In the genomic region with DNA sequence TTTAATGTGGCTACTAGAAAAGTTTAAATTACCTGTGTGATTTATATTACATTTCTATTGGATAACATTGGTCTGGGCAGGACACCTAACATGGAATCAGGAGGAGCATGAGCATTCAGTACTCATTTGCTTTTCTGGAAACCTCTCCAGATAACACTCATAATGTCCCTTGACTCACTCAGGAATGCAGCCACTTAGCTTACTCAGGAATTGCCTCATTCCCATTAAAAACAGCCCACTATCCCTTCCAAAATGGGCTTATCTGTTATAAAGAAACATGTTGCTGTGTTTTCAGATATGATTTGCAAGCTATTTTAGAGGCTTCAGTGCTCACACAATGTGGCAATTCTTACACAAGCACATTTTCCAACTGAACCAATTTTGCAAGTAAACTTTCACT, we compare ENCODE assay signal across 8 cellular contexts. TPM values are rescaled to one million over a fixed set of nuclear protein-coding genes. Genes with fewer than 3 reads are reported as not detected.
A peak's percentile ranks its signal among the peaks of the same experiment; 100 is the strongest.
DNase-seq lines count a peak whose midpoint lies in the region; ATAC-seq and TF ChIP-seq lines count a peak whose summit lies in the region.

No MANE protein-coding gene starts in this region.

- H3K36me3 Mint-ChIP-seq in activated CD8-positive, alpha-beta T cell treated with anti-CD3 and anti-CD28 coated beads for 36 hours (ENCODE audit: low read depth) = peaks cover 42% of the 10 kb centered on the region
- H3K36me3 Mint-ChIP-seq in endothelial cell (ENCODE audit: low read depth, unreplicated experiment) (no peaks in the 10 kb centered on the region), neural progenitor cell (no peaks in the 10 kb centered on the region)

- no peaks in the 10 kb centered on the region for H3K79me2 ChIP-seq in neural progenitor cell (ENCODE audit: low read depth)

- H3K4me1 Mint-ChIP-seq in activated CD8-positive, alpha-beta T cell treated with anti-CD3 and anti-CD28 coated beads for 36 hours (ENCODE audit: low read depth) = peaks cover 12% of the 10 kb centered on the region
- H3K4me1 Mint-ChIP-seq in endothelial cell (ENCODE audit: unreplicated experiment) (no peaks in the 10 kb centered on the region), neural progenitor cell (peaks cover 5% of the 10 kb centered on the region)

- H3K27ac Mint-ChIP-seq in activated CD8-positive, alpha-beta T cell treated with anti-CD3 and anti-CD28 coated beads for 36 hours = no peak overlapping the region
- no peak overlapping the region for H3K27ac Mint-ChIP-seq in endothelial cell (ENCODE audit: unreplicated experiment)
- H3K27ac Mint-ChIP-seq in neural progenitor cell = no peak overlapping the region

- TF ChIP-seq EP300 in suprapubic skin (IDR thresholded peaks at IDR 0.05) = no peak

- H3F3A ChIP-seq in neural progenitor cell (ENCODE audit: low read depth) = no peaks in the 10 kb centered on the region

- H3K4me2 ChIP-seq in neural progenitor cell = no peak overlapping the region

- TF ChIP-seq POLR2A in suprapubic skin (IDR thresholded peaks at IDR 0.05) = no peak

- no peak for TF ChIP-seq CTCF in HL-60 (IDR thresholded peaks at IDR 0.05; ENCODE audit: insufficient read depth, low read length)
- no peak for TF ChIP-seq CTCF in astrocyte of the cerebellum (IDR thresholded peaks at IDR 0.05; ENCODE audit: low read depth, low read length, missing control alignments)
- TF ChIP-seq CTCF in suprapubic skin (IDR thresholded peaks at IDR 0.05) = no peak
- TF ChIP-seq CTCF in activated CD8-positive, alpha-beta T cell treated with anti-CD3 and anti-CD28 coated beads for 36 hours (IDR thresholded peaks at IDR 0.05) = no peak
- no peak for TF ChIP-seq CTCF in endothelial cell (IDR thresholded peaks at IDR 0.05; ENCODE audit: unreplicated experiment)
- no peak for TF ChIP-seq CTCF in neural progenitor cell (IDR thresholded peaks at IDR 0.05)

- H4K20me1 ChIP-seq in neural progenitor cell (ENCODE audit: low read depth) = no peaks in the 10 kb centered on the region

- no peak overlapping the region for H3K4me3 Mint-ChIP-seq in activated CD8-positive, alpha-beta T cell treated with anti-CD3 and anti-CD28 coated beads for 36 hours
- H3K4me3 Mint-ChIP-seq in endothelial cell (ENCODE audit: unreplicated experiment) (no peak overlapping the region), neural progenitor cell (no peak overlapping the region)

- H3K9ac ChIP-seq in neural progenitor cell = no peak overlapping the region

- H3K27me3 ChIP-seq in HL-60 (ENCODE audit: insufficient read depth, poor library complexity, severe bottlenecking) (no peaks in the 10 kb centered on the region), suprapubic skin (no peaks in the 10 kb centered on the region), neural progenitor cell (no peaks in the 10 kb centered on the region)

- H3K4me1 ChIP-seq in suprapubic skin (peaks cover 34% of the 10 kb centered on the region), neural progenitor cell (no peaks in the 10 kb centered on the region)

- intact Hi-C loops in activated CD8-positive, alpha-beta T cell treated with anti-CD3 and anti-CD28 coated beads for 36 hours (cut with micrococcal nuclease) = no loop called here

- DNase-seq in HL-60 (ENCODE audit: low read depth in 1 of 2, low spot score in 1 of 2) (peak in 1 of 2 experiments; percentile 49), astrocyte of the cerebellum (ENCODE audit: low read depth) (peak; percentile 67), iPS-NIHi7 (ENCODE audit: extremely low spot score) (peak; percentile 23), suprapubic skin (ENCODE audit: low spot score in 2 of 2) (no peak), endothelial cell (ENCODE audit: low spot score) (no peak), neural progenitor cell (ENCODE audit: low spot score) (no peak)
- no peak for DNase-seq in activated CD8-positive, alpha-beta T cell treated with anti-CD3 and anti-CD28 coated beads for 36 hours

- CTCF ChIA-PET in activated CD8-positive, alpha-beta T cell treated with anti-CD3 and anti-CD28 coated beads for 36 hours (lab: Charles Lee) = interaction anchor here (0.8 kb wide), 1 partner anchor 11 kb away, joined by 3 read pairs; no protein-coding TSS in a partner anchor

- no peaks in the 10 kb centered on the region for H3K9me3 Mint-ChIP-seq in activated CD8-positive, alpha-beta T cell treated with anti-CD3 and anti-CD28 coated beads for 36 hours
- H3K9me3 Mint-ChIP-seq in endothelial cell (ENCODE audit: unreplicated experiment) (no peaks in the 10 kb centered on the region), neural progenitor cell (no peaks in the 10 kb centered on the region)

- ATAC-seq in activated CD8-positive, alpha-beta T cell treated with anti-CD3 and anti-CD28 coated beads for 36 hours = no peak
- ATAC-seq in GM19452 (IDR thresholded peaks at IDR 0.05; ENCODE audit: unreplicated experiment) = no peak

- H3K27ac ChIP-seq in HL-60 (replicated peaks) (peak overlapping the region; percentile 72), suprapubic skin (peak overlapping the region; percentile 86), neural progenitor cell (no peak overlapping the region)

- no peaks in the 10 kb centered on the region for H3K27me3 Mint-ChIP-seq in activated CD8-positive, alpha-beta T cell treated with anti-CD3 and anti-CD28 coated beads for 36 hours
- no peaks in the 10 kb centered on the region for H3K27me3 Mint-ChIP-seq in endothelial cell (ENCODE audit: unreplicated experiment)
- H3K27me3 Mint-ChIP-seq in neural progenitor cell (ENCODE audit: insufficient read depth, low read depth) = no peaks in the 10 kb centered on the region

- H3K36me3 ChIP-seq in suprapubic skin = peaks cover 3% of the 10 kb centered on the region
- no peaks in the 10 kb centered on the region for H3K36me3 ChIP-seq in neural progenitor cell

- H3K4me3 ChIP-seq in HL-60 (replicated peaks; ENCODE audit: insufficient read depth, low read length) (no peak overlapping the region), astrocyte of the cerebellum (ENCODE audit: low read depth, low read length) (no peak overlapping the region), suprapubic skin (no peak overlapping the region), neural progenitor cell (no peak overlapping the region)

- POLR2A ChIA-PET in activated CD8-positive, alpha-beta T cell treated with anti-CD3 and anti-CD28 coated beads for 36 hours (lab: Charles Lee) = interaction anchor here (1.5 kb wide), 1 partner anchor 11 kb away, joined by 3 read pairs; no protein-coding TSS in a partner anchor

- in situ Hi-C loops in astrocyte of the cerebellum (cut with HindIII; ENCODE audit: low sequenced_read_pairs) = no loop called here

- H3K9me3 ChIP-seq in suprapubic skin = no peaks in the 10 kb centered on the region
- H3K9me3 ChIP-seq in neural progenitor cell (ENCODE audit: low read depth) = no peaks in the 10 kb centered on the region

- H2AFZ ChIP-seq in neural progenitor cell (replicated peaks) = no peak overlapping the region

RNA-seq across cellular contexts. Expression of a gene that starts 17.1 kb away (rescaled TPM):
- total RNA-seq in suprapubic skin (10 to 100 TPM; 15.8 to 28.6 (median 20.5) TPM), endothelial cell (ENCODE audit: unreplicated experiment) (15.6 TPM), neural progenitor cell (ENCODE audit: low replicate concordance) (21.7 and 34.4 TPM in 2 replicates)
- total RNA-seq in activated CD8-positive, alpha-beta T cell treated with anti-CD3 and anti-CD28 coated beads for 36 hours = 100 to 1,000 TPM; 108 to 114 TPM

Comparison
In these comparisons a context has a peak if more than half of its experiments do, and no peak if none do; other contexts are left out.
1. DNase-seq: peak in astrocyte of the cerebellum (single experiment) and iPS-NIHi7 (single experiment); none in suprapubic skin (0 of 2), activated CD8-positive, alpha-beta T cell treated with anti-CD3 and anti-CD28 coated beads for 36 hours (single experiment), endothelial cell (single experiment) and neural progenitor cell (single experiment).